In the genomic region with DNA sequence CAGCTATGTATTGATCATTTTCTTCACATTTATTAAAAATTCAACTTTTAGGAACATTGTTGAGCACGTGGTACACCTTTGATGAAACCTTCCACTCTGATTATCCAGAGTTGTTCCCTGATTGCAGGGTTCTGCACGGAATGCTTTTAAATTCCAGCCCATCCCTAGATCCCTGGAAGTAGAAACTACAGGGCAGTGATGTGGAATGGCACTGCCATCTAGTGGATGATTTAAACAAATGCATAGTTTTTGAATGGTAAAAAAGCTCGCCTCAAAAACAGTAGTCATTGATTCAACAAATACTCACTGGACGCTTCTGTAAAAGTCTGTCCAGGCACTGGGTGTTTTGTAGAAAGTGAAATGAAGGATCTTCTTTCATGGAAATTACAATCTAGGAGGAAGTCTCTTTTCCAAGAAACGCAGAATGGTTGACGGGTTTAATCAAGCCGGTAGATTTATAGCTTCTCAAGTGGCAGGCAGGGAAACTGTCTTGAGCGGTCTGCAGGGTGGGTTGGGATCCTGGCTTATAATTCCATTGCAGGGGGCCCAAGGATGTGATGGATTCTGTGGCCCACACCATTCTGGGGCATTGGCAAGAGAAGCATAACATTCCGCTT, we compare ENCODE assay signal across 8 cellular contexts.
DNase-seq lines count a peak whose midpoint lies in the region; ATAC-seq and TF ChIP-seq lines count a peak whose summit lies in the region.

No MANE protein-coding gene starts in this region.

- H3K4me1 ChIP-seq in heart left ventricle, result peaks cover 0 to 47% (median 18%) of the 10 kb centered on the region in 12 donors

- peaks cover 0 to 13% (median 0%) of the 10 kb centered on the region in 9 donors for H3K36me3 ChIP-seq in heart left ventricle

- no peak overlapping the region for H3K27ac Mint-ChIP-seq in activated B cell treated with CpG ODN at 0.5 μM for 24 hours

- H3K4me3 ChIP-seq in heart left ventricle, result no peak overlapping the region

- H3K27me3 Mint-ChIP-seq in activated B cell treated with CpG ODN at 0.5 μM for 24 hours, result no peaks in the 10 kb centered on the region

- H3K27me3 ChIP-seq in heart left ventricle, result no peaks in the 10 kb centered on the region

- WGBS in heart left ventricle, 4 donors, result 42 to 50% (median 47%) methylated on average over 9 of the region's 9 CpGs

- peak; percentile 14 for DNase-seq in stimulated activated CD4-positive, alpha-beta T cell treated with anti-CD3 and anti-CD28 coated beads, Interleukin-15, amount 100 ng/mL, for 24 hours
- DNase-seq in stimulated activated CD4-positive, alpha-beta T cell treated with anti-CD3 and anti-CD28 coated beads, Interleukin-1b, Interleukin-23, amount 100 ng/mL, for 48 hours, result no peak
- DNase-seq in NCI-H1105 (lab: John Stamatoyannopoulos, UW), result peak; percentile 10
- DNase-seq in activated B cell treated with CpG ODN at 0.5 μM for 24 hours, result no peak
- DNase-seq in heart left ventricle, result no peak
- DNase-seq in retina, result peak; percentile 59
- no peak for DNase-seq in NCI-H774 (lab: John Stamatoyannopoulos, UW)

- TF ChIP-seq POLR2A in heart left ventricle (IDR thresholded peaks at IDR 0.05), result no peak

- TF ChIP-seq CTCF in activated B cell treated with CpG ODN at 0.5 μM for 24 hours (IDR thresholded peaks at IDR 0.05) (peak; percentile 67), heart left ventricle (IDR thresholded peaks at IDR 0.05) (peak; percentile 68 to 87 (median 79))

- H3K9me3 ChIP-seq in heart left ventricle, result no peaks in the 10 kb centered on the region

- no peaks in the 10 kb centered on the region for H3K4me1 Mint-ChIP-seq in activated B cell treated with CpG ODN at 0.5 μM for 24 hours

- H3K36me3 Mint-ChIP-seq in activated B cell treated with CpG ODN at 0.5 μM for 24 hours (ENCODE audit: low read depth), result peaks cover 3% of the 10 kb centered on the region

- intact Hi-C loops in activated B cell treated with CpG ODN at 0.5 μM for 24 hours (cut with micrococcal nuclease), result loop anchor here (1.0 to 2.0 kb wide), 6 partner anchors 21 to 736 kb away; no protein-coding TSS in a partner anchor
- intact Hi-C loops in heart left ventricle (cut with DNase I), result loop anchor here in 7 of 10 donors (2.0 to 10.0 kb wide), 4 partner anchors 144 to 276 kb away; no protein-coding TSS in a partner anchor

- POLR2A ChIA-PET in activated B cell treated with CpG ODN at 0.5 μM for 24 hours (lab: Charles Lee), result interaction anchor here (1.2 kb wide), 1 partner anchor 233 kb away, joined by 4 read pairs; no protein-coding TSS in a partner anchor

- H3K4me3 Mint-ChIP-seq in activated B cell treated with CpG ODN at 0.5 μM for 24 hours, result no peak overlapping the region

- CTCF ChIA-PET in activated B cell treated with CpG ODN at 0.5 μM for 24 hours (lab: Charles Lee), result interaction anchor here (0.6 to 13.8 kb wide), 31 partner anchors 9 to 515 kb away, joined by 3 to 386 read pairs (median 4); a partner anchor contains a TSS

- ATAC-seq in activated B cell treated with CpG ODN at 0.5 μM for 24 hours (ENCODE audit: low read depth) (no peak), heart left ventricle (peak; percentile 21 to 66 (median 60)), GM19452 (IDR thresholded peaks at IDR 0.05; ENCODE audit: unreplicated experiment) (no peak)

- no peak overlapping the region for H3K27ac ChIP-seq in heart left ventricle

- H3K9me3 Mint-ChIP-seq in activated B cell treated with CpG ODN at 0.5 μM for 24 hours, result no peaks in the 10 kb centered on the region

Comparison
In these comparisons a context has a peak if more than half of its experiments do, and no peak if none do; other contexts are left out.
1. DNase-seq: peak in stimulated activated CD4-positive, alpha-beta T cell treated with anti-CD3 and anti-CD28 coated beads, Interleukin-15, amount 100 ng/mL, for 24 hours (single experiment), NCI-H1105 (single experiment) and retina (single experiment); none in stimulated activated CD4-positive, alpha-beta T cell treated with anti-CD3 and anti-CD28 coated beads, Interleukin-1b, Interleukin-23, amount 100 ng/mL, for 48 hours (single experiment), activated B cell treated with CpG ODN at 0.5 μM for 24 hours (single experiment), heart left ventricle (0 of 5) and NCI-H774 (single experiment).
2. ATAC-seq: peak in heart left ventricle (4 of 4); none in activated B cell treated with CpG ODN at 0.5 μM for 24 hours (single experiment) and GM19452 (single experiment).